Comparison of ENCODE assay signal across 1 cellular context in the genomic region with DNA sequence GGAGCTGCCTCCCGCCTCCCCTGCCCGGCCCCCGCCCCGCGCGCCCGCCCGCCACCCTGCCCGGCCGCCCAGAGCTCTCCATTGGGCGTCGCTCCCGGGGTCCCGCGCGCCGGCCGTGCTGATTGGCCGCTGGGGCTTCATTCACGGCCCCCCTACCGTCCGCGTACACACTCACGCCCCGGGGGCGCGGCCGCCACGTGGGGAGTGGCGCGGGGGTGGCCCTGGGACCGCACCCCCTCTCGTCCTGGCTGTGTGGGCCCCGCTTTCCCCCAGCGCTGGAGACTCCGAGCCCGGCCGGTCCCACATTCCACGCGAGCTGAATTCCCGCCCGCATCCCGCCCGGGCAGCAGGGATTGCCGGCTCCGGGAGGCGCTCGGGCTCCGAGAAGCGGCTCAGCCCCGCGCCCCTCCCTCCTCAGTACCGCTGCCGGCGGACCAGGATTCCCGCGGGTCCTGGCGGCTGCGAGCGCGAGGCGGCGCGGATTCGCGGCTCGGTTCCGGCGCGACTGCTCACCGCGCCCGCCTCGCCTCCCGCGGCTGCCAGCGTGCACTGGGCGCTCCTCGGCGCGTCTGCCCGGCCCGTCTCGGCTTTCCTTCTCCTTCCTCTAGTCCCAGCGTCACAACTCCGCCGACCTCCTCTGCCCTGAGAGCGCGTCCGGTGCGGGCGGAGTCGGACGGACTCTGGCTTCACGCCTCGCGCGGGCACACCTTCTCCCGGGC.
TF ChIP-seq lines count a peak whose summit lies in the region.

No MANE protein-coding gene starts in this region.

TF ChIP-seq in WTC11, 78 proteins besides CTCF, POLR2A, EP300 and RAD21 (continued from another document and continues in another):
- TF ChIP-seq SP1 (CRISPR knock-in tag; conservative IDR thresholded peaks at IDR 0.05) (peak; percentile 75), CREM (CRISPR knock-in tag; IDR thresholded peaks at IDR 0.05) (no peak), ZNF423 (CRISPR knock-in tag; IDR thresholded peaks at IDR 0.05) (peak; percentile 92), ZNF317 (CRISPR knock-in tag; IDR thresholded peaks at IDR 0.05; ENCODE audit: borderline replicate concordance, low read depth) (no peak), HMGA2 (CRISPR knock-in tag; IDR thresholded peaks at IDR 0.05) (no peak), ZNF263 (CRISPR knock-in tag; IDR thresholded peaks at IDR 0.05; ENCODE audit: low read depth) (no peak), NR2C2 (CRISPR knock-in tag; IDR thresholded peaks at IDR 0.05) (no peak), NFATC4 (CRISPR knock-in tag; IDR thresholded peaks at IDR 0.05) (no peak), ZNF416 (CRISPR knock-in tag; IDR thresholded peaks at IDR 0.05) (no peak; the same call in 1 of the 2 replicates), NR1H2 (CRISPR knock-in tag; IDR thresholded peaks at IDR 0.05) (no peak), NFYB (CRISPR knock-in tag; conservative IDR thresholded peaks at IDR 0.05; ENCODE audit: low read depth) (peak; percentile 90), FOXP1 (CRISPR knock-in tag; IDR thresholded peaks at IDR 0.05; ENCODE audit: borderline replicate concordance) (peak; percentile 40; the same call in 1 of the 2 replicates), ESRRA (CRISPR knock-in tag; IDR thresholded peaks at IDR 0.05; ENCODE audit: borderline replicate concordance) (0 out of 2 replicates have a peak, but pooled peaks have one; percentile 33), CBFB (CRISPR knock-in tag; IDR thresholded peaks at IDR 0.05; ENCODE audit: low read depth) (no peak), MYBL2 (CRISPR knock-in tag; IDR thresholded peaks at IDR 0.05) (peak; percentile 41; the same call in 1 of the 2 replicates), PRRX2 (CRISPR knock-in tag; IDR thresholded peaks at IDR 0.05) (no peak), ETV6 (CRISPR knock-in tag; IDR thresholded peaks at IDR 0.05) (0 out of 2 replicates have a peak, but pooled peaks have one; percentile 13), RELA (CRISPR knock-in tag; IDR thresholded peaks at IDR 0.05; ENCODE audit: borderline replicate concordance) (peak; percentile 59; the same call in 1 of the 2 replicates)
- TF ChIP-seq, protein P1, sequence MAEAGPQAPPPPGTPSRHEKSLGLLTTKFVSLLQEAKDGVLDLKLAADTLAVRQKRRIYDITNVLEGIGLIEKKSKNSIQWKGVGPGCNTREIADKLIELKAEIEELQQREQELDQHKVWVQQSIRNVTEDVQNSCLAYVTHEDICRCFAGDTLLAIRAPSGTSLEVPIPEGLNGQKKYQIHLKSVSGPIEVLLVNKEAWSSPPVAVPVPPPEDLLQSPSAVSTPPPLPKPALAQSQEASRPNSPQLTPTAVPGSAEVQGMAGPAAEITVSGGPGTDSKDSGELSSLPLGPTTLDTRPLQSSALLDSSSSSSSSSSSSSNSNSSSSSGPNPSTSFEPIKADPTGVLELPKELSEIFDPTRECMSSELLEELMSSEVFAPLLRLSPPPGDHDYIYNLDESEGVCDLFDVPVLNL (CRISPR knock-in tag; IDR thresholded peaks at IDR 0.05; ENCODE audit: borderline replicate concordance, low read depth) = no peak
- TF ChIP-seq, protein P2, sequence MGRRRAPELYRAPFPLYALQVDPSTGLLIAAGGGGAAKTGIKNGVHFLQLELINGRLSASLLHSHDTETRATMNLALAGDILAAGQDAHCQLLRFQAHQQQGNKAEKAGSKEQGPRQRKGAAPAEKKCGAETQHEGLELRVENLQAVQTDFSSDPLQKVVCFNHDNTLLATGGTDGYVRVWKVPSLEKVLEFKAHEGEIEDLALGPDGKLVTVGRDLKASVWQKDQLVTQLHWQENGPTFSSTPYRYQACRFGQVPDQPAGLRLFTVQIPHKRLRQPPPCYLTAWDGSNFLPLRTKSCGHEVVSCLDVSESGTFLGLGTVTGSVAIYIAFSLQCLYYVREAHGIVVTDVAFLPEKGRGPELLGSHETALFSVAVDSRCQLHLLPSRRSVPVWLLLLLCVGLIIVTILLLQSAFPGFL (CRISPR knock-in tag; IDR thresholded peaks at IDR 0.05; ENCODE audit: borderline replicate concordance) = no peak
- TF ChIP-seq, protein P3, sequence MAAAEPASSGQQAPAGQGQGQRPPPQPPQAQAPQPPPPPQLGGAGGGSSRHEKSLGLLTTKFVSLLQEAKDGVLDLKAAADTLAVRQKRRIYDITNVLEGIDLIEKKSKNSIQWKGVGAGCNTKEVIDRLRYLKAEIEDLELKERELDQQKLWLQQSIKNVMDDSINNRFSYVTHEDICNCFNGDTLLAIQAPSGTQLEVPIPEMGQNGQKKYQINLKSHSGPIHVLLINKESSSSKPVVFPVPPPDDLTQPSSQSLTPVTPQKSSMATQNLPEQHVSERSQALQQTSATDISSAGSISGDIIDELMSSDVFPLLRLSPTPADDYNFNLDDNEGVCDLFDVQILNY (CRISPR knock-in tag; IDR thresholded peaks at IDR 0.05) = peak; percentile 49; the same call in 1 of the 2 replicates
- TF ChIP-seq, protein P4, sequence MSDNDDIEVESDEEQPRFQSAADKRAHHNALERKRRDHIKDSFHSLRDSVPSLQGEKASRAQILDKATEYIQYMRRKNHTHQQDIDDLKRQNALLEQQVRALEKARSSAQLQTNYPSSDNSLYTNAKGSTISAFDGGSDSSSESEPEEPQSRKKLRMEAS (CRISPR knock-in tag; IDR thresholded peaks at IDR 0.05) = peak; percentile 74
- TF ChIP-seq, protein P5, sequence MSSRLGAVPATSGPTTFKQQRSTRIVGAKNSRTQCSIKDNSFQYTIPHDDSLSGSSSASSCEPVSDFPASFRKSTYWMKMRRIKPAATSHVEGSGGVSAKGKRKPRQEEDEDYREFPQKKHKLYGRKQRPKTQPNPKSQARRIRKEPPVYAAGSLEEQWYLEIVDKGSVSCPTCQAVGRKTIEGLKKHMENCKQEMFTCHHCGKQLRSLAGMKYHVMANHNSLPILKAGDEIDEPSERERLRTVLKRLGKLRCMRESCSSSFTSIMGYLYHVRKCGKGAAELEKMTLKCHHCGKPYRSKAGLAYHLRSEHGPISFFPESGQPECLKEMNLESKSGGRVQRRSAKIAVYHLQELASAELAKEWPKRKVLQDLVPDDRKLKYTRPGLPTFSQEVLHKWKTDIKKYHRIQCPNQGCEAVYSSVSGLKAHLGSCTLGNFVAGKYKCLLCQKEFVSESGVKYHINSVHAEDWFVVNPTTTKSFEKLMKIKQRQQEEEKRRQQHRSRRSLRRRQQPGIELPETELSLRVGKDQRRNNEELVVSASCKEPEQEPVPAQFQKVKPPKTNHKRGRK (CRISPR knock-in tag; IDR thresholded peaks at IDR 0.05; ENCODE audit: borderline replicate concordance) = no peak
- TF ChIP-seq, protein P6, sequence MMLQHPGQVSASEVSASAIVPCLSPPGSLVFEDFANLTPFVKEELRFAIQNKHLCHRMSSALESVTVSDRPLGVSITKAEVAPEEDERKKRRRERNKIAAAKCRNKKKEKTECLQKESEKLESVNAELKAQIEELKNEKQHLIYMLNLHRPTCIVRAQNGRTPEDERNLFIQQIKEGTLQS (CRISPR knock-in tag; conservative IDR thresholded peaks at IDR 0.05) = no peak
- TF ChIP-seq, protein P7, sequence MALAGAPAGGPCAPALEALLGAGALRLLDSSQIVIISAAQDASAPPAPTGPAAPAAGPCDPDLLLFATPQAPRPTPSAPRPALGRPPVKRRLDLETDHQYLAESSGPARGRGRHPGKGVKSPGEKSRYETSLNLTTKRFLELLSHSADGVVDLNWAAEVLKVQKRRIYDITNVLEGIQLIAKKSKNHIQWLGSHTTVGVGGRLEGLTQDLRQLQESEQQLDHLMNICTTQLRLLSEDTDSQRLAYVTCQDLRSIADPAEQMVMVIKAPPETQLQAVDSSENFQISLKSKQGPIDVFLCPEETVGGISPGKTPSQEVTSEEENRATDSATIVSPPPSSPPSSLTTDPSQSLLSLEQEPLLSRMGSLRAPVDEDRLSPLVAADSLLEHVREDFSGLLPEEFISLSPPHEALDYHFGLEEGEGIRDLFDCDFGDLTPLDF (CRISPR knock-in tag; IDR thresholded peaks at IDR 0.05) = no peak
- TF ChIP-seq, protein P8, sequence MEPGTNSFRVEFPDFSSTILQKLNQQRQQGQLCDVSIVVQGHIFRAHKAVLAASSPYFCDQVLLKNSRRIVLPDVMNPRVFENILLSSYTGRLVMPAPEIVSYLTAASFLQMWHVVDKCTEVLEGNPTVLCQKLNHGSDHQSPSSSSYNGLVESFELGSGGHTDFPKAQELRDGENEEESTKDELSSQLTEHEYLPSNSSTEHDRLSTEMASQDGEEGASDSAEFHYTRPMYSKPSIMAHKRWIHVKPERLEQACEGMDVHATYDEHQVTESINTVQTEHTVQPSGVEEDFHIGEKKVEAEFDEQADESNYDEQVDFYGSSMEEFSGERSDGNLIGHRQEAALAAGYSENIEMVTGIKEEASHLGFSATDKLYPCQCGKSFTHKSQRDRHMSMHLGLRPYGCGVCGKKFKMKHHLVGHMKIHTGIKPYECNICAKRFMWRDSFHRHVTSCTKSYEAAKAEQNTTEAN (CRISPR knock-in tag; IDR thresholded peaks at IDR 0.05) = peak; percentile 51; the same call in 1 of the 2 replicates
- TF ChIP-seq, protein P9, sequence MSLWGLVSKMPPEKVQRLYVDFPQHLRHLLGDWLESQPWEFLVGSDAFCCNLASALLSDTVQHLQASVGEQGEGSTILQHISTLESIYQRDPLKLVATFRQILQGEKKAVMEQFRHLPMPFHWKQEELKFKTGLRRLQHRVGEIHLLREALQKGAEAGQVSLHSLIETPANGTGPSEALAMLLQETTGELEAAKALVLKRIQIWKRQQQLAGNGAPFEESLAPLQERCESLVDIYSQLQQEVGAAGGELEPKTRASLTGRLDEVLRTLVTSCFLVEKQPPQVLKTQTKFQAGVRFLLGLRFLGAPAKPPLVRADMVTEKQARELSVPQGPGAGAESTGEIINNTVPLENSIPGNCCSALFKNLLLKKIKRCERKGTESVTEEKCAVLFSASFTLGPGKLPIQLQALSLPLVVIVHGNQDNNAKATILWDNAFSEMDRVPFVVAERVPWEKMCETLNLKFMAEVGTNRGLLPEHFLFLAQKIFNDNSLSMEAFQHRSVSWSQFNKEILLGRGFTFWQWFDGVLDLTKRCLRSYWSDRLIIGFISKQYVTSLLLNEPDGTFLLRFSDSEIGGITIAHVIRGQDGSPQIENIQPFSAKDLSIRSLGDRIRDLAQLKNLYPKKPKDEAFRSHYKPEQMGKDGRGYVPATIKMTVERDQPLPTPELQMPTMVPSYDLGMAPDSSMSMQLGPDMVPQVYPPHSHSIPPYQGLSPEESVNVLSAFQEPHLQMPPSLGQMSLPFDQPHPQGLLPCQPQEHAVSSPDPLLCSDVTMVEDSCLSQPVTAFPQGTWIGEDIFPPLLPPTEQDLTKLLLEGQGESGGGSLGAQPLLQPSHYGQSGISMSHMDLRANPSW (CRISPR knock-in tag; conservative IDR thresholded peaks at IDR 0.05; ENCODE audit: low read depth) = no peak
- TF ChIP-seq, protein P10, sequence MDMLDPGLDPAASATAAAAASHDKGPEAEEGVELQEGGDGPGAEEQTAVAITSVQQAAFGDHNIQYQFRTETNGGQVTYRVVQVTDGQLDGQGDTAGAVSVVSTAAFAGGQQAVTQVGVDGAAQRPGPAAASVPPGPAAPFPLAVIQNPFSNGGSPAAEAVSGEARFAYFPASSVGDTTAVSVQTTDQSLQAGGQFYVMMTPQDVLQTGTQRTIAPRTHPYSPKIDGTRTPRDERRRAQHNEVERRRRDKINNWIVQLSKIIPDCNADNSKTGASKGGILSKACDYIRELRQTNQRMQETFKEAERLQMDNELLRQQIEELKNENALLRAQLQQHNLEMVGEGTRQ (CRISPR knock-in tag; IDR thresholded peaks at IDR 0.05) = peak; percentile 52
- TF ChIP-seq, protein P11, sequence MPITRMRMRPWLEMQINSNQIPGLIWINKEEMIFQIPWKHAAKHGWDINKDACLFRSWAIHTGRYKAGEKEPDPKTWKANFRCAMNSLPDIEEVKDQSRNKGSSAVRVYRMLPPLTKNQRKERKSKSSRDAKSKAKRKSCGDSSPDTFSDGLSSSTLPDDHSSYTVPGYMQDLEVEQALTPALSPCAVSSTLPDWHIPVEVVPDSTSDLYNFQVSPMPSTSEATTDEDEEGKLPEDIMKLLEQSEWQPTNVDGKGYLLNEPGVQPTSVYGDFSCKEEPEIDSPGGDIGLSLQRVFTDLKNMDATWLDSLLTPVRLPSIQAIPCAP (CRISPR knock-in tag; IDR thresholded peaks at IDR 0.05) = no peak; the same call in 1 of the 2 replicates
- TF ChIP-seq, protein P12, sequence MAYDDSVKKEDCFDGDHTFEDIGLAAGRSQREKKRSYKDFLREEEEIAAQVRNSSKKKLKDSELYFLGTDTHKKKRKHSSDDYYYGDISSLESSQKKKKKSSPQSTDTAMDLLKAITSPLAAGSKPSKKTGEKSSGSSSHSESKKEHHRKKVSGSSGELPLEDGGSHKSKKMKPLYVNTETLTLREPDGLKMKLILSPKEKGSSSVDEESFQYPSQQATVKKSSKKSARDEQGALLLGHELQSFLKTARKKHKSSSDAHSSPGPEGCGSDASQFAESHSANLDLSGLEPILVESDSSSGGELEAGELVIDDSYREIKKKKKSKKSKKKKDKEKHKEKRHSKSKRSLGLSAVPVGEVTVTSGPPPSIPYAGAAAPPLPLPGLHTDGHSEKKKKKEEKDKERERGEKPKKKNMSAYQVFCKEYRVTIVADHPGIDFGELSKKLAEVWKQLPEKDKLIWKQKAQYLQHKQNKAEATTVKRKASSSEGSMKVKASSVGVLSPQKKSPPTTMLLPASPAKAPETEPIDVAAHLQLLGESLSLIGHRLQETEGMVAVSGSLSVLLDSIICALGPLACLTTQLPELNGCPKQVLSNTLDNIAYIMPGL (CRISPR knock-in tag; IDR thresholded peaks at IDR 0.05) = no peak; the same call in 1 of the 2 replicates
- TF ChIP-seq, protein P13, sequence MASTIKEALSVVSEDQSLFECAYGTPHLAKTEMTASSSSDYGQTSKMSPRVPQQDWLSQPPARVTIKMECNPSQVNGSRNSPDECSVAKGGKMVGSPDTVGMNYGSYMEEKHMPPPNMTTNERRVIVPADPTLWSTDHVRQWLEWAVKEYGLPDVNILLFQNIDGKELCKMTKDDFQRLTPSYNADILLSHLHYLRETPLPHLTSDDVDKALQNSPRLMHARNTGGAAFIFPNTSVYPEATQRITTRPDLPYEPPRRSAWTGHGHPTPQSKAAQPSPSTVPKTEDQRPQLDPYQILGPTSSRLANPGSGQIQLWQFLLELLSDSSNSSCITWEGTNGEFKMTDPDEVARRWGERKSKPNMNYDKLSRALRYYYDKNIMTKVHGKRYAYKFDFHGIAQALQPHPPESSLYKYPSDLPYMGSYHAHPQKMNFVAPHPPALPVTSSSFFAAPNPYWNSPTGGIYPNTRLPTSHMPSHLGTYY (CRISPR knock-in tag; IDR thresholded peaks at IDR 0.05) = no peak
- TF ChIP-seq, protein P14, sequence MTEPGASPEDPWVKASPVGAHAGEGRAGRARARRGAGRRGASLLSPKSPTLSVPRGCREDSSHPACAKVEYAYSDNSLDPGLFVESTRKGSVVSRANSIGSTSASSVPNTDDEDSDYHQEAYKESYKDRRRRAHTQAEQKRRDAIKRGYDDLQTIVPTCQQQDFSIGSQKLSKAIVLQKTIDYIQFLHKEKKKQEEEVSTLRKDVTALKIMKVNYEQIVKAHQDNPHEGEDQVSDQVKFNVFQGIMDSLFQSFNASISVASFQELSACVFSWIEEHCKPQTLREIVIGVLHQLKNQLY (CRISPR knock-in tag; IDR thresholded peaks at IDR 0.05) = no peak
